In the genomic region with DNA sequence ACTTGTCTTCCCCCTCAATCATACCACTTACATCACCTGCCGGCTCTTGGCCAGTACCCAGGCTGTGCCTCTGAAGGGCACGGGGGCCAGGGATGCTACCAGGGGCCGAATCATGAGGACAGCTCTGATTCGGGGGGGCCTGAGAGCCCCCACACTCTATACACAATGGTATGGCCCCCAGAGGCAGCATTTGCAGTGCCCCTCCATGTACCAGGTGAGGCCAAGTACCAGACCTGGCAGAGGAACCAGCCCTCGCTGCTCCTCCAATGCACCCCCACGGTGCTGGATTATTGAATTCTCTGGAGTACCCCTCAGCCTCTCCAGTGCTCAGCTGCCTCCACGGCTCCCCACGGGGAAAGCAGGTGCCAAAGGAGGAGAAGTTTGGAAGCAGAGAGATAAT, we compare ENCODE assay signal across 23 cellular contexts.
"Had no signal": no experiment of that assay in that cellular context is flagged by ENCODE, and none has a peak within 500 bp of the region (broad histone marks: within the 10 kb centered on the region; RNA-seq: fewer than 3 reads in every experiment).

No MANE protein-coding gene starts in this region.

- H3K9me3 ChIP-seq: esophagus muscularis mucosa, heart left ventricle, left lung, spleen, testis had no signal

- H3K27me3 ChIP-seq: esophagus muscularis mucosa, heart left ventricle, left lung, spleen, testis had no signal

- H3K4me1 ChIP-seq: spleen, testis had no signal

- H3K36me3 ChIP-seq: esophagus muscularis mucosa, heart left ventricle, left lung, neural progenitor cell, spleen had no signal

- ATAC-seq: activated CD8-positive, alpha-beta memory T cell treated with anti-CD3 and anti-CD28 coated beads, Interleukin-2, amount 10 ng/mL, durations not matched to agents 7 days and 5 days; activated CD8-positive, alpha-beta T cell treated with anti-CD3 and anti-CD28 coated beads, Interleukin-2, amount 10 ng/mL, durations not matched to agents 7 days and 5 days; foreskin keratinocyte; heart left ventricle; left lung; natural killer cell; right cardiac atrium; stimulated activated naive CD8-positive, alpha-beta T cell treated with anti-CD3 and anti-CD28 coated beads, Interleukin-15, Interleukin-2, amounts not matched to agents 100 U/mL and 50 U/mL, for 24 hours had no signal

- DNase-seq: activated CD4-positive, alpha-beta T cell treated with anti-CD3 and anti-CD28 coated beads for 1 hour; activated CD8-positive, alpha-beta memory T cell treated with anti-CD3 and anti-CD28 coated beads, Interleukin-2, amount 10 ng/mL, durations not matched to agents 7 days and 5 days; activated CD8-positive, alpha-beta T cell treated with anti-CD3 and anti-CD28 coated beads, Interleukin-2, amount 10 ng/mL, durations not matched to agents 7 days and 5 days; activated effector memory CD4-positive, alpha-beta T cell treated with Interleukin-2 at 50 U/mL for 16 hours; activated naive CD4-positive, alpha-beta T cell treated with Interleukin-2 at 50 U/mL for 16 hours; anterior cingulate cortex; dermis blood vessel endothelial cell; effector CD4-positive, alpha-beta T cell; foreskin keratinocyte; heart left ventricle; kidney glomerular epithelial cell; left lung; mesendoderm; natural killer cell; right cardiac atrium; spleen; stimulated activated CD4-positive, alpha-beta T cell treated with anti-CD3 and anti-CD28 coated beads, Interleukin-2, amount 100 ng/mL, for 48 hours; stimulated activated naive CD8-positive, alpha-beta T cell treated with anti-CD3 and anti-CD28 coated beads, Interleukin-15, Interleukin-2, amounts not matched to agents 100 U/mL and 50 U/mL, for 24 hours; testis; trophoblast cell had no signal

- H3K27ac ChIP-seq: esophagus muscularis mucosa, foreskin keratinocyte, heart left ventricle, left lung, neural progenitor cell, spleen, testis had no signal

- H3K4me3 ChIP-seq: esophagus muscularis mucosa, heart left ventricle, left lung, lung, neural progenitor cell, spleen, testis had no signal
